In the genomic region with DNA sequence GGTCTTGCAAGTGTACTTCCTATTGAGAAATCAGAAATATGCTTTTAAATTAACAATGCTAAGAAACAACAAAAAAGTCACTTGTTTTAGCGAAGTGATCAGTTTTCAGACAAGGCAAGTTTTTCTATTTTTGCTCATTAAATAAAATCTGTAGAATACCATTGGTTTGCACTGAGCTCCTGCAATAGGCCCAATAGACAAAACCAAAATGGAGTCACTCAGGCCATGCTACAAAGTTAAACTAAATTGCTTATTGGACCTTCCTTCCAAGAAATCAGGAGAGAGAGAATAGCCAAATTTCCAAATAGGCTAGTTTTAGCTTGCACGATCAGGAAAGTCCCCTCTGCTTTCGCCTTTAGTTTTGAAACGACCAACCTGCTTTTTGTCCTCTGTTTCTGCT, we compare ENCODE assay signal across 8 cellular contexts.
"Had no signal": no experiment of that assay in that cellular context is flagged by ENCODE, and none has a peak within 500 bp of the region (broad histone marks: within the 10 kb centered on the region; RNA-seq: fewer than 3 reads in every experiment).

No MANE protein-coding gene starts in this region.

- H3K36me3 Mint-ChIP-seq: IgD-negative memory B cell had no signal

- H3K27ac ChIP-seq: HL-60 had no signal

- H3K4me3 ChIP-seq: K562 had no signal

- H3K4me3 Mint-ChIP-seq: IgD-negative memory B cell had no signal

- FAIRE-seq: HepG2, HTR-8/SVneo had no signal

- ATAC-seq: HepG2, K562 had no signal

- H3K27me3 Mint-ChIP-seq: IgD-negative memory B cell had no signal

- DNase-seq: IMR-90, KBM-7, KG1 had no signal

- H3K27ac Mint-ChIP-seq: IgD-negative memory B cell had no signal

- H3K4me1 Mint-ChIP-seq: IgD-negative memory B cell had no signal
